Comparison of ENCODE assay signal across 19 cellular contexts in genomic region chr3:170458285-170458684, GRCh38. TPM values are rescaled to one million over a fixed set of nuclear protein-coding genes. Genes with fewer than 3 reads are reported as not detected.
DNase-seq lines count a peak whose midpoint lies in the region; ATAC-seq and TF ChIP-seq lines count a peak whose summit lies in the region.
"Had no signal": no experiment of that assay in that cellular context is flagged by ENCODE, and none has a peak within 500 bp of the region (broad histone marks: within the 10 kb centered on the region; RNA-seq: fewer than 3 reads in every experiment).

No MANE protein-coding gene starts in this region.

- no peak overlapping the region for H3K27ac Mint-ChIP-seq in GM23338
- H3K27ac Mint-ChIP-seq: CD4-positive, alpha-beta T cell had no signal

- H3K4me1 ChIP-seq in GM23338 (ENCODE audit: insufficient read depth) (no peaks in the 10 kb centered on the region), RWPE2 (ENCODE audit: insufficient read depth, poor library complexity, severe bottlenecking) (no peaks in the 10 kb centered on the region), foreskin keratinocyte (no peaks in the 10 kb centered on the region)
- H3K4me1 ChIP-seq: A549, Caco-2 had no signal

- no peaks in the 10 kb centered on the region for H3K79me2 ChIP-seq in GM23338 (replicated peaks; ENCODE audit: insufficient read depth)

- DNase-seq in GM23338 (ENCODE audit: low spot score) (no peak), RWPE2 (ENCODE audit: low spot score) (no peak), epithelial cell of esophagus (ENCODE audit: low read depth) (peak; percentile 94), foreskin keratinocyte (peak; percentile 67 to 83), D341Med (ENCODE audit: low spot score) (no peak)
- DNase-seq in activated CD8-positive, alpha-beta memory T cell treated with anti-CD3 and anti-CD28 coated beads for 24 hours, result no peak
- DNase-seq: AML-193; Caco-2; CD4-positive, alpha-beta T cell; DMS153; DMS79; GDM1; GOT3; H7 had no signal

- H2AFZ ChIP-seq in GM23338, result peak overlapping the region; percentile 43; the same call in 1 of the 2 replicates

- no peak overlapping the region for H3K27ac ChIP-seq in GM23338 (ENCODE audit: low read depth)
- H3K27ac ChIP-seq in RWPE2 (ENCODE audit: poor library complexity, severe bottlenecking), result no peak overlapping the region
- no peak overlapping the region for H3K27ac ChIP-seq in foreskin keratinocyte
- H3K27ac ChIP-seq: 22Rv1, A549, C4-2B had no signal

- H4K20me1 ChIP-seq in GM23338 (replicated peaks; ENCODE audit: insufficient read depth), result no peaks in the 10 kb centered on the region

- no peaks in the 10 kb centered on the region for H3F3A ChIP-seq in GM23338 (replicated peaks; ENCODE audit: low read depth)

- no peak for TF ChIP-seq CTCF in GM23338 (conservative IDR thresholded peaks at IDR 0.05; ENCODE audit: low read depth in 2 of 2)
- no peak for TF ChIP-seq CTCF in RWPE2 (IDR thresholded peaks at IDR 0.05; ENCODE audit: poor library complexity, severe bottlenecking)
- TF ChIP-seq CTCF in epithelial cell of esophagus (IDR thresholded peaks at IDR 0.05; ENCODE audit: insufficient read depth, low read depth, low read length, missing control alignments), result no peak
- TF ChIP-seq CTCF in foreskin keratinocyte (conservative IDR thresholded peaks at IDR 0.05), result no peak

- ATAC-seq in GM23338, result no peak
- ATAC-seq in RWPE2 (ENCODE audit: low read depth), result peak; percentile 65; the same call in 2 of the 3 replicates
- ATAC-seq in foreskin keratinocyte, result peak; percentile 79
- ATAC-seq in GM21717 (IDR thresholded peaks at IDR 0.05; ENCODE audit: unreplicated experiment), result no peak
- no peak for ATAC-seq in HG02759 (IDR thresholded peaks at IDR 0.05; ENCODE audit: unreplicated experiment)
- ATAC-seq: A549 had no signal

- no peaks in the 10 kb centered on the region for H3K9me2 ChIP-seq in GM23338 (ENCODE audit: insufficient read depth)

- H3K27me3 Mint-ChIP-seq in GM23338 (ENCODE audit: insufficient read depth, low read depth, poor library complexity), result peaks cover 2% of the 10 kb centered on the region

- H3K4me3 Mint-ChIP-seq in GM23338, result no peak overlapping the region
- H3K4me3 Mint-ChIP-seq: CD4-positive, alpha-beta T cell had no signal

- H3K4me3 ChIP-seq in GM23338 (no peak overlapping the region), RWPE2 (ENCODE audit: severe bottlenecking) (no peak overlapping the region), epithelial cell of esophagus (ENCODE audit: low read length) (no peak overlapping the region)
- H3K4me3 ChIP-seq: A549 had no signal

- no peaks in the 10 kb centered on the region for H3K4me1 Mint-ChIP-seq in GM23338

- no peaks in the 10 kb centered on the region for H3K36me3 ChIP-seq in GM23338 (ENCODE audit: insufficient read depth)
- H3K36me3 ChIP-seq in RWPE2 (ENCODE audit: low read depth), result no peaks in the 10 kb centered on the region

- H3K4me2 ChIP-seq in GM23338, result no peak overlapping the region
- H3K4me2 ChIP-seq: A549 had no signal

- H3K27me3 ChIP-seq in GM23338 (ENCODE audit: insufficient read depth) (no peaks in the 10 kb centered on the region), RWPE2 (ENCODE audit: insufficient read depth, poor library complexity, severe bottlenecking) (no peaks in the 10 kb centered on the region), foreskin keratinocyte (no peaks in the 10 kb centered on the region)

- no peaks in the 10 kb centered on the region for H3K36me3 Mint-ChIP-seq in GM23338 (ENCODE audit: low read depth)

- H3K9me3 ChIP-seq in RWPE2 (ENCODE audit: severe bottlenecking), result no peaks in the 10 kb centered on the region
- H3K9me3 ChIP-seq: A549, Caco-2 had no signal

- H3K9me3 Mint-ChIP-seq in GM23338, result no peaks in the 10 kb centered on the region
- H3K9me3 Mint-ChIP-seq: CD4-positive, alpha-beta T cell had no signal

TF ChIP-seq in GM23338, 12 proteins besides CTCF, POLR2A, EP300 and RAD21 (continues in another document):
- TF ChIP-seq NANOG (IDR thresholded peaks at IDR 0.05; ENCODE audit: borderline replicate concordance) (no peak), ZNF114 (CRISPR knock-in tag; IDR thresholded peaks at IDR 0.05) (no peak), ZNF331 (CRISPR knock-in tag; IDR thresholded peaks at IDR 0.05; ENCODE audit: low read depth) (no peak), POLR2AphosphoS5 (IDR thresholded peaks at IDR 0.05; ENCODE audit: low read depth) (no peak), EZH2 (IDR thresholded peaks at IDR 0.05; ENCODE audit: low read depth, unreplicated experiment) (no peak), STAT1 (IDR thresholded peaks at IDR 0.05; ENCODE audit: unreplicated experiment) (no peak), JUNB (IDR thresholded peaks at IDR 0.05; ENCODE audit: unreplicated experiment) (no peak), EZH2phosphoT487 (IDR thresholded peaks at IDR 0.05; ENCODE audit: unreplicated experiment) (no peak), CREB1 (CRISPR knock-in tag; IDR thresholded peaks at IDR 0.05; ENCODE audit: low read depth) (no peak), ETS1 (IDR thresholded peaks at IDR 0.05) (no peak), ZNF462 (CRISPR knock-in tag; IDR thresholded peaks at IDR 0.05) (no peak)

RNA-seq across cellular contexts. Expression of gene CLDN11, which starts 39.6 kb away (rescaled TPM):
- total RNA-seq in GM23338 (2014; rRNA removed; shearing (Covaris generic)), result 8.1 and 8.3 TPM in 2 replicates
- polyA plus RNA-seq in GM23338 (2016; fragmentation: Nextera tagmentation; extraction: Ambion mirVana) (5.2 and 6.8 TPM in 2 replicates), foreskin keratinocyte (4.0 and 19.8 TPM in 2 replicates)
- total RNA-seq in foreskin keratinocyte, result 4.8 and 22.6 TPM in 2 replicates
- total RNA-seq: CD4-positive, alpha-beta T cell had no signal

Comparison
In these comparisons a context has a peak if more than half of its experiments do, and no peak if none do; other contexts are left out.
1. ATAC-seq: peak in RWPE2 (single experiment) and foreskin keratinocyte (single experiment); none in GM23338 (single experiment), GM21717 (single experiment) and HG02759 (single experiment).
2. DNase-seq: peak in epithelial cell of esophagus (single experiment) and foreskin keratinocyte (2 of 2); none in GM23338 (single experiment), RWPE2 (single experiment), D341Med (single experiment) and activated CD8-positive, alpha-beta memory T cell treated with anti-CD3 and anti-CD28 coated beads for 24 hours (single experiment).